29 cellular contexts compared by ENCODE assay signal in genomic region chr20:53186630-53187029, GRCh38.
A peak's percentile ranks its signal among the peaks of the same experiment; 100 is the strongest.
DNase-seq lines count a peak whose midpoint lies in the region; ATAC-seq, FAIRE-seq and TF ChIP-seq lines count a peak whose summit lies in the region.
"Had no signal": no experiment of that assay in that cellular context is flagged by ENCODE, and none has a peak within 500 bp of the region (broad histone marks: within the 10 kb centered on the region; RNA-seq: fewer than 3 reads in every experiment).

No MANE protein-coding gene starts in this region.

- DNase-seq in GM23338 (ENCODE audit: low spot score) = peak; percentile 50
- DNase-seq in NB4 (ENCODE audit: low read depth) = peak; percentile 9
- DNase-seq in K562 (ENCODE audit: extremely low read depth in 1 of 4, low spot score in 3 of 4) = peak; percentile 36 to 47 (median 41)
- peak; percentile 24 for DNase-seq in neural progenitor cell (ENCODE audit: low spot score)
- DNase-seq in tibial artery = no peak
- DNase-seq: activated CD4-positive, alpha-beta T cell treated with anti-CD3 and anti-CD28 coated beads, Interleukin-2, amount 50 U/mL, for 48 hours; activated CD4-positive, CD25-positive, alpha-beta regulatory T cell treated with anti-CD3 and anti-CD28 coated beads, Interleukin-2, amount 50 U/mL, for 72 hours; activated CD8-positive, alpha-beta memory T cell treated with anti-CD3 and anti-CD28 coated beads, Interleukin-2, amount 50 U/mL, for 4 hours; activated naive CD4-positive, alpha-beta T cell treated with anti-CD3 and anti-CD28 coated beads for 36 hours; C1 segment of cervical spinal cord; COR-L47; glutamatergic neuron; midbrain; naive B cell; NCI-H1105; NCI-H2081 treated with DMSO at 0.1 percent for 48 hours; NCI-H748 treated with DMSO at 0.1 percent for 48 hours; occipital lobe; psoas muscle; sigmoid colon; stimulated activated CD4-positive, alpha-beta T cell treated with anti-CD3 and anti-CD28 coated beads, Interleukin-12 subunit alpha, Interleukin-12 subunit beta, amount 100 ng/mL, for 4 hours; stimulated activated CD4-positive, alpha-beta T cell treated with anti-CD3 and anti-CD28 coated beads, Interleukin-2, amount 100 ng/mL, for 48 hours; stomach had no signal

- no peaks in the 10 kb centered on the region for H3K9me3 ChIP-seq in K562 (replicated peaks; ENCODE audit: control insufficient read depth, insufficient read depth, low read depth, low read length)
- H3K9me3 ChIP-seq in neural progenitor cell (ENCODE audit: low read depth) = no peaks in the 10 kb centered on the region
- no peaks in the 10 kb centered on the region for H3K9me3 ChIP-seq in tibial artery
- H3K9me3 ChIP-seq: adrenal gland, psoas muscle, sigmoid colon, stomach had no signal

- no TSS peak for BruUV-seq in K562 (replicated peaks; lab: Mats Ljungman, UMichigan)

- H3K36me3 Mint-ChIP-seq in GM23338 (ENCODE audit: low read depth) (no peaks in the 10 kb centered on the region), neural progenitor cell (no peaks in the 10 kb centered on the region)
- H3K36me3 Mint-ChIP-seq: naive B cell had no signal

- no peak for TF ChIP-seq EP300 in K562 (IDR thresholded peaks at IDR 0.05; ENCODE audit: low read length)

- H3K27me3 Mint-ChIP-seq in GM23338 (ENCODE audit: insufficient read depth, low read depth, poor library complexity) (no peaks in the 10 kb centered on the region), neural progenitor cell (ENCODE audit: insufficient read depth, low read depth) (peaks cover 3% of the 10 kb centered on the region)

- H3K4me1 Mint-ChIP-seq in GM23338 (peaks cover 16% of the 10 kb centered on the region; the same call in 2 of the 3 replicates), neural progenitor cell (no peaks in the 10 kb centered on the region)
- H3K4me1 Mint-ChIP-seq: central memory CD8-positive, alpha-beta T cell; naive B cell had no signal

- H3F3A ChIP-seq in GM23338 (replicated peaks; ENCODE audit: low read depth) (no peaks in the 10 kb centered on the region), neural progenitor cell (ENCODE audit: low read depth) (no peaks in the 10 kb centered on the region)

- 14% methylated on average over 6 of the region's 6 CpGs for WGBS in K562 (ENCODE audit: insufficient coverage, low coverage, missing lambda C conversion rate)

- no peaks in the 10 kb centered on the region for H3K9me1 ChIP-seq in K562 (ENCODE audit: control insufficient read depth, insufficient read depth, low read length)

- peaks cover 7% of the 10 kb centered on the region; the same call in 1 of the 2 replicates for H3K4me1 ChIP-seq in GM23338 (ENCODE audit: insufficient read depth)
- H3K4me1 ChIP-seq in K562 (replicated peaks in 1 of 2; ENCODE audit: control insufficient read depth in 2 of 2, insufficient read depth in 2 of 2, low read length in 2 of 2) = peaks cover 0 to 3% of the 10 kb centered on the region in 2 experiments; a peak in 2 of 5 replicates
- no peaks in the 10 kb centered on the region for H3K4me1 ChIP-seq in neural progenitor cell
- H3K4me1 ChIP-seq in tibial artery = no peaks in the 10 kb centered on the region
- H3K4me1 ChIP-seq: adrenal gland, psoas muscle, sigmoid colon had no signal

- no peak overlapping the region for H3K27ac Mint-ChIP-seq in GM23338
- H3K27ac Mint-ChIP-seq in neural progenitor cell = no peak overlapping the region
- H3K27ac Mint-ChIP-seq: activated naive CD4-positive, alpha-beta T cell treated with anti-CD3 and anti-CD28 coated beads for 36 hours; dendritic cell treated with granulocyte-macrophage colony-stimulating factor and Interleukin-4, amounts not matched to agents 40 ng/mL and 50 ng/mL, for 4 days; naive B cell had no signal

- H3K4me3 ChIP-seq in GM23338 = no peak overlapping the region
- H3K4me3 ChIP-seq in NB4 (ENCODE audit: low read depth, low read length) = no peak overlapping the region
- no peak overlapping the region for H3K4me3 ChIP-seq in K562
- no peak overlapping the region for H3K4me3 ChIP-seq in neural progenitor cell
- H3K4me3 ChIP-seq in tibial artery = no peak overlapping the region
- H3K4me3 ChIP-seq: adrenal gland, psoas muscle, sigmoid colon, stomach had no signal

- no peaks in the 10 kb centered on the region for H3K36me3 ChIP-seq in GM23338 (ENCODE audit: insufficient read depth)
- H3K36me3 ChIP-seq in K562 (ENCODE audit: control insufficient read depth, insufficient read depth, low read length) = no peaks in the 10 kb centered on the region
- H3K36me3 ChIP-seq in neural progenitor cell = no peaks in the 10 kb centered on the region
- no peaks in the 10 kb centered on the region for H3K36me3 ChIP-seq in tibial artery
- H3K36me3 ChIP-seq: adrenal gland, sigmoid colon, stomach had no signal

- TF ChIP-seq CTCF in GM23338 (conservative IDR thresholded peaks at IDR 0.05; ENCODE audit: low read depth in 2 of 2) = peak; percentile 44 to 57; a peak in 3 of 4 replicates
- peak; percentile 21 for TF ChIP-seq CTCF in NB4 (IDR thresholded peaks at IDR 0.05; ENCODE audit: low read depth, low read length)
- TF ChIP-seq CTCF in K562 (IDR thresholded peaks at IDR 0.05 in 2 of 3, conservative IDR thresholded peaks at IDR 0.05 in 1 of 3; ENCODE audit: insufficient read depth in 2 of 3, low read depth in 1 of 3, low read length in 3 of 3) = peak; percentile 29 to 49 (median 44); a peak in 4 of 6 replicates
- peak; percentile 42 for TF ChIP-seq CTCF in neural progenitor cell (IDR thresholded peaks at IDR 0.05)
- no peak for TF ChIP-seq CTCF in tibial artery (IDR thresholded peaks at IDR 0.05)

- peak; percentile 21 to 31; a peak in 2 of 4 replicates for TF ChIP-seq RAD21 in K562 (CRISPR knock-in tag; conservative IDR thresholded peaks at IDR 0.05 in 1 of 2, IDR thresholded peaks at IDR 0.05 in 1 of 2)

- POLR2A ChIA-PET in K562 (lab: Yijun Ruan, JAX) = interaction anchor here (0.7 to 0.9 kb wide), 3 partner anchors 15 to 1572 kb away, joined by 3 to 4 read pairs (median 3); no protein-coding TSS in a partner anchor

- intact Hi-C loops in K562 (cut with micrococcal nuclease) (no loop called here), tibial artery (cut with DNase I; ENCODE audit: low total_unique reads) (no loop called here)

- H3K79me2 ChIP-seq in GM23338 (replicated peaks; ENCODE audit: insufficient read depth) = no peaks in the 10 kb centered on the region
- H3K79me2 ChIP-seq in K562 (ENCODE audit: control insufficient read depth, insufficient read depth, low read length) = no peaks in the 10 kb centered on the region
- H3K79me2 ChIP-seq in neural progenitor cell (ENCODE audit: low read depth) = no peaks in the 10 kb centered on the region

- H3K27me3 ChIP-seq in GM23338 (ENCODE audit: insufficient read depth) (no peaks in the 10 kb centered on the region), K562 (ENCODE audit: control insufficient read depth in 2 of 2, insufficient read depth in 2 of 2, low read length in 2 of 2) (no peaks in the 10 kb centered on the region), neural progenitor cell (no peaks in the 10 kb centered on the region), tibial artery (no peaks in the 10 kb centered on the region)
- H3K27me3 ChIP-seq: adrenal gland had no signal

- no peak overlapping the region for H2AFZ ChIP-seq in GM23338
- peak overlapping the region; percentile 63; the same call in 1 of the 2 replicates for H2AFZ ChIP-seq in K562 (ENCODE audit: low read depth, low read length)
- no peak overlapping the region for H2AFZ ChIP-seq in neural progenitor cell (replicated peaks)

- in situ Hi-C loops in K562 (cut with MboI) = no loop called here

- H4K20me1 ChIP-seq in GM23338 (replicated peaks; ENCODE audit: insufficient read depth) (no peaks in the 10 kb centered on the region), K562 (replicated peaks; ENCODE audit: control insufficient read depth, insufficient read depth, low read length) (no peaks in the 10 kb centered on the region), neural progenitor cell (ENCODE audit: low read depth) (no peaks in the 10 kb centered on the region)

- H3K27ac ChIP-seq in GM23338 (ENCODE audit: low read depth) (no peak overlapping the region), K562 (ENCODE audit: extremely low read depth, low read depth, low read length) (no peak overlapping the region), neural progenitor cell (no peak overlapping the region), tibial artery (no peak overlapping the region)
- H3K27ac ChIP-seq: adrenal gland, psoas muscle, sigmoid colon, stomach had no signal

- no peak overlapping the region for H3K4me3 Mint-ChIP-seq in GM23338
- H3K4me3 Mint-ChIP-seq in neural progenitor cell = no peak overlapping the region
- H3K4me3 Mint-ChIP-seq: activated naive CD4-positive, alpha-beta T cell treated with anti-CD3 and anti-CD28 coated beads for 36 hours; central memory CD8-positive, alpha-beta T cell; dendritic cell treated with granulocyte-macrophage colony-stimulating factor and Interleukin-4, amounts not matched to agents 40 ng/mL and 50 ng/mL, for 4 days; naive B cell had no signal

- H3K9me2 ChIP-seq in GM23338 (ENCODE audit: insufficient read depth) = no peaks in the 10 kb centered on the region

- TF ChIP-seq POLR2A in NB4 (IDR thresholded peaks at IDR 0.05; ENCODE audit: extremely low read depth, insufficient read length) (no peak), K562 (conservative IDR thresholded peaks at IDR 0.05) (no peak)

- H3K4me2 ChIP-seq in GM23338 (no peak overlapping the region), K562 (ENCODE audit: insufficient read depth, low read length) (no peak overlapping the region), neural progenitor cell (no peak overlapping the region)

- CTCF ChIA-PET in K562 (lab: Yijun Ruan, JAX; ENCODE audit: low intra/inter-chr PET ratio) = no interaction called here

- H3K9me3 Mint-ChIP-seq in GM23338 = no peaks in the 10 kb centered on the region
- H3K9me3 Mint-ChIP-seq in neural progenitor cell = no peaks in the 10 kb centered on the region
- H3K9me3 Mint-ChIP-seq: activated naive CD4-positive, alpha-beta T cell treated with anti-CD3 and anti-CD28 coated beads for 36 hours; central memory CD8-positive, alpha-beta T cell; dendritic cell treated with granulocyte-macrophage colony-stimulating factor and Interleukin-4, amounts not matched to agents 40 ng/mL and 50 ng/mL, for 4 days; naive B cell had no signal

- no peak overlapping the region for H3K9ac ChIP-seq in K562 (ENCODE audit: insufficient read depth in 1 of 2, low read depth in 2 of 2, low read length in 2 of 2)
- H3K9ac ChIP-seq in neural progenitor cell = no peak overlapping the region

- peak; percentile 59 for ATAC-seq in GM23338
- ATAC-seq in K562 = peak; percentile 80
- ATAC-seq in GM18858 (IDR thresholded peaks at IDR 0.05; ENCODE audit: unreplicated experiment) = no peak
- no peak for ATAC-seq in HG03520 (IDR thresholded peaks at IDR 0.05; ENCODE audit: unreplicated experiment)
- ATAC-seq: esophagus mucosa, psoas muscle had no signal

- no peak for FAIRE-seq in K562 (lab: Jason Lieb, UNC)

TF ChIP-seq in GM23338, 12 proteins besides CTCF, POLR2A, EP300 and RAD21 (continues in another document):
- TF ChIP-seq ZNF331 (CRISPR knock-in tag; IDR thresholded peaks at IDR 0.05; ENCODE audit: low read depth) = no peak
- TF ChIP-seq EZH2phosphoT487 (IDR thresholded peaks at IDR 0.05; ENCODE audit: unreplicated experiment) = no peak

Comparison
In these comparisons a context has a peak if more than half of its experiments do, and no peak if none do; other contexts are left out.
1. ATAC-seq: peak in GM23338 (single experiment) and K562 (single experiment); none in GM18858 (single experiment) and HG03520 (single experiment).
2. DNase-seq: peak in GM23338 (single experiment), NB4 (single experiment), K562 (4 of 4) and neural progenitor cell (single experiment); none in tibial artery (0 of 2).
3. CTCF ChIP-seq: peak in GM23338 (2 of 2), NB4 (single experiment), K562 (3 of 3) and neural progenitor cell (single experiment); none in tibial artery (0 of 2).